8 cellular contexts compared by ENCODE assay signal in the genomic region with DNA sequence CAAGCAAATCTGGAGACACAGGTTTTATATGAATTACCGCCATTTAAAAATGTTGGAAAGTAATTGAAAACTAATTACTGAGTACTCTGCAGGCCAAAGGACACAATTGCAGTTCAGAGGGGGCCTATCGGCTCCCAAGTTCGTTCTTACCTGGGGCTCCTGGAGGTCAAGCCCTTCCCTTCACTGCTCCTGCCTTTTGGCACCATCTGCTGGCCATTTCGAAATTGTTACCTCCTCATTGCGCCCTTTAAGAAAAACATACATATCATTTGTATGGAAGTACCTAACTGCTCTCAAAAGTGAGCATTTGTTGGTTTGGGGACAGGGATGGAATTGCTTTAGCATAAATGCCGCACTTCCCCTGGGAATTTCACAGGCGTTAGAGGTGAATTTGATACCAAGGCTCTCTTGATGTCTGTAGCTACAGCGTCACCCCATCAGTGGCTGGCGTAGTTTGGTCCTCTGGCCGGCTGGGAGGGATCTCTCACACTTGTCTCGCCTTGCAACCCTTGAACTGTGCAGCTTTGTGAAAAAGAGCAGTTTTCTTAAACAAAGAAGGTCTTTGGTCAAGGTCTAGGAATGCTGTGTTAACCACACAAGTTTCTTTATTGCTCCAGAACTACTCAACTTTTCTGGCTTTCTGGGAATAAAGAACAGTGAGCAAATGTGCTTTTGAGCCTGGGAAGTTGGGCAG.
DNase-seq lines count a peak whose midpoint lies in the region; ATAC-seq and TF ChIP-seq lines count a peak whose summit lies in the region.

No MANE protein-coding gene starts in this region.

- no peak overlapping the region for H3K27ac ChIP-seq in OCI-LY3 (ENCODE audit: low read length)

- no peak overlapping the region for H2AFZ ChIP-seq in OCI-LY3 (ENCODE audit: low read depth, low read length)

- no peak overlapping the region for H3K4me2 ChIP-seq in OCI-LY3 (ENCODE audit: low read length)

- H3K79me2 ChIP-seq in OCI-LY3 (ENCODE audit: low read length): no peaks in the 10 kb centered on the region

- no peaks in the 10 kb centered on the region for H3K27me3 ChIP-seq in OCI-LY3 (ENCODE audit: low read depth, low read length)

- H3K9me3 Mint-ChIP-seq in chondrocyte (ENCODE audit: low read depth): peaks cover 9% of the 10 kb centered on the region

- no peak overlapping the region for H3K27ac Mint-ChIP-seq in chondrocyte (ENCODE audit: unreplicated experiment)

- DNase-seq in AG09309 (ENCODE audit: low read depth): no peak
- DNase-seq in chondrocyte (ENCODE audit: low spot score): no peak
- peak; percentile 55 for DNase-seq in myocyte (ENCODE audit: low read depth)
- no peak for DNase-seq in NCI-H2029 (lab: John Stamatoyannopoulos, UW)

- no peak overlapping the region for H3K9ac ChIP-seq in OCI-LY3 (ENCODE audit: low read length)

- peaks cover 5% of the 10 kb centered on the region; the same call in 1 of the 2 replicates for H3K4me1 ChIP-seq in OCI-LY3 (ENCODE audit: low read length)

- H3K9me3 ChIP-seq in OCI-LY3 (ENCODE audit: insufficient read depth, low read length): no peaks in the 10 kb centered on the region

- no peaks in the 10 kb centered on the region for H3K36me3 ChIP-seq in OCI-LY3 (replicated peaks; ENCODE audit: low read depth, low read length)

- peaks cover 4% of the 10 kb centered on the region for H3K4me1 Mint-ChIP-seq in chondrocyte (ENCODE audit: low read depth)

- H3K36me3 Mint-ChIP-seq in chondrocyte (ENCODE audit: low read depth): peaks cover 8% of the 10 kb centered on the region

- no peaks in the 10 kb centered on the region for H3K27me3 Mint-ChIP-seq in chondrocyte (ENCODE audit: low read depth)

- peak; percentile 82 for ATAC-seq in HG02943 (IDR thresholded peaks at IDR 0.05; ENCODE audit: low read depth, unreplicated experiment)
- no peak for ATAC-seq in HG03025 (IDR thresholded peaks at IDR 0.05; ENCODE audit: low FRiP score, unreplicated experiment)

- H3K4me3 Mint-ChIP-seq in chondrocyte (ENCODE audit: unreplicated experiment): no peak overlapping the region

- H3K4me3 ChIP-seq in AG09309 (ENCODE audit: control insufficient read depth, low read depth, low read length): no peak overlapping the region
- no peak overlapping the region for H3K4me3 ChIP-seq in OCI-LY3 (ENCODE audit: low read length)

- H4K20me1 ChIP-seq in OCI-LY3 (ENCODE audit: insufficient read depth, low read length): no peaks in the 10 kb centered on the region

- TF ChIP-seq CTCF in AG09309 (IDR thresholded peaks at IDR 0.05; ENCODE audit: control insufficient read depth, insufficient read depth, low read depth, low read length, missing control alignments) (peak; percentile 83), GM12873 (IDR thresholded peaks at IDR 0.05; ENCODE audit: insufficient read depth, low read depth, low read length, missing control alignments) (peak; percentile 75), OCI-LY3 (IDR thresholded peaks at IDR 0.05; ENCODE audit: low read depth, low read length) (peak; percentile 70), chondrocyte (IDR thresholded peaks at IDR 0.05) (peak; percentile 91)
